ENCODE assay signal across 10 cellular contexts in the genomic region with DNA sequence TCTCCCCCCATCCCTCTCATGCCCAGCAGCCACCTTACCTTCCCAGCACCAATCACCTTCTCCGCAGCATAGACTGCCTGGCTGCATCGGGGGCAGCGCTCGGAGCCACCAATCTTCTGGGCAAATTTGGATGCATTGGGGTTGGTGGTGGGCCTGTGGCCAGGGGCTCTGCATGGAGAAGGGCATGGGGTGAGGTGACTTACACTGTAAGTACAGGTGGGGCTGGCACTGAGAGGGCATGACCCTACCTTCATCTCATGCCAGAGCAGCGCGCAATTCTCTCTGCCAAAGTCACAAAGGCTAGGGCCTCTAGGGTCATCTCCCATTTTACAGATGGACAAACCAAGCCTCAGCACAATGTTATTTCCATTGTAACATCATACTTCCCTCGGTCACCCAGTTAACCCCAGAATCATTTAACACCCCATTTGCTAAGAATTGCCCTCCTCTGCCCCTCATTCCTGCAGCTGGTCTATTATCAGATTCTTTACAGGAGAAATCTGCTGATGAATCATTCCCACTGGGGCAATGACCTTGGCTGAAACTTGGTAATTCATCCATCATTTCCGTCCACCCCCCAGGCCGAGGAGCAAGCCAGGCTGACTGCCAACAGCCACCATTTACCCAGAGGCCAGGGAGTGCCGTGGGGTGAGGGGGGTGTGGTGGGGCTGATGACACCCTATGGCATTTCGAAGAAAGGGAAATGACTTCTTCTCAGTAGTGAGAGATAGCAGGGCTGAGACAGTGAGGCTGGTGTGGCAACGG. TPM values are rescaled to one million over a fixed set of nuclear protein-coding genes. Genes with fewer than 3 reads are reported as not detected.
DNase-seq lines count a peak whose midpoint lies in the region; ATAC-seq and TF ChIP-seq lines count a peak whose summit lies in the region.
"Had no signal": no experiment of that assay in that cellular context is flagged by ENCODE, and none has a peak within 500 bp of the region (broad histone marks: within the 10 kb centered on the region; RNA-seq: fewer than 3 reads in every experiment).

No MANE protein-coding gene starts in this region.

- H3K4me1 Mint-ChIP-seq in chondrocyte (ENCODE audit: low read depth) = peaks cover 71% of the 10 kb centered on the region

- DNase-seq in MG63 (peak; percentile 97), chondrocyte (ENCODE audit: low spot score) (no peak), right lobe of liver (peak; percentile 77 to 90 (median 85)), upper lobe of right lung (peak; percentile 79), NCI-H187 (lab: John Stamatoyannopoulos, UW) (no peak)
- DNase-seq: activated naive CD4-positive, alpha-beta T cell treated with Interleukin-2 at 50 U/mL for 16 hours; NCI-H82 had no signal

- H3K27me3 Mint-ChIP-seq in chondrocyte (ENCODE audit: low read depth) = no peaks in the 10 kb centered on the region

- H3K27ac Mint-ChIP-seq in chondrocyte (ENCODE audit: unreplicated experiment) = peak overlapping the region; percentile 81

- H3K4me1 ChIP-seq in right lobe of liver = peaks cover 0 to 34% (median 5%) of the 10 kb centered on the region in 4 donors
- peaks cover 65% of the 10 kb centered on the region for H3K4me1 ChIP-seq in upper lobe of right lung

- no peak for TF ChIP-seq CTCF in chondrocyte (IDR thresholded peaks at IDR 0.05)
- TF ChIP-seq CTCF in right lobe of liver (IDR thresholded peaks at IDR 0.05) = no peak
- no peak for TF ChIP-seq CTCF in upper lobe of right lung (IDR thresholded peaks at IDR 0.05)

- H3K9me3 ChIP-seq in MG63 (no peaks in the 10 kb centered on the region), right lobe of liver (no peaks in the 10 kb centered on the region), upper lobe of right lung (no peaks in the 10 kb centered on the region)

- no peak overlapping the region for H3K4me3 Mint-ChIP-seq in chondrocyte (ENCODE audit: unreplicated experiment)

- H3K4me3 ChIP-seq in MG63 = no peak overlapping the region
- no peak overlapping the region for H3K4me3 ChIP-seq in right lobe of liver
- no peak overlapping the region for H3K4me3 ChIP-seq in upper lobe of right lung

- no peak for TF ChIP-seq POLR2A in right lobe of liver (IDR thresholded peaks at IDR 0.05)

- ATAC-seq in right lobe of liver (peak; percentile 65 to 91 (median 82)), upper lobe of right lung (peak; percentile 79), HG02678 (IDR thresholded peaks at IDR 0.05; ENCODE audit: unreplicated experiment) (no peak), HG03039 (IDR thresholded peaks at IDR 0.05; ENCODE audit: unreplicated experiment) (no peak), GM21360 (IDR thresholded peaks at IDR 0.05; ENCODE audit: unreplicated experiment) (no peak)

- no peaks in the 10 kb centered on the region for H3K36me3 Mint-ChIP-seq in chondrocyte (ENCODE audit: low read depth)

- H3K27me3 ChIP-seq in MG63 (no peaks in the 10 kb centered on the region), right lobe of liver (no peaks in the 10 kb centered on the region), upper lobe of right lung (no peaks in the 10 kb centered on the region)

- H3K36me3 ChIP-seq in MG63 (peaks cover 40% of the 10 kb centered on the region), right lobe of liver (peaks cover 0 to 52% (median 12%) of the 10 kb centered on the region in 4 donors), upper lobe of right lung (peaks cover 64% of the 10 kb centered on the region)

- 35% methylated on average over 10 of the region's 12 CpGs for WGBS in right lobe of liver (ENCODE audit: insufficient coverage, low coverage, low lambda C conversion rate, missing lambda C conversion rate)

- H3K9me3 Mint-ChIP-seq in chondrocyte (ENCODE audit: low read depth) = no peaks in the 10 kb centered on the region

- intact Hi-C loops in right lobe of liver (cut with DNase I) (no loop called here), upper lobe of right lung (cut with DNase I) (no loop called here)

- H3K27ac ChIP-seq in right lobe of liver = peak overlapping the region; percentile 22 to 53 (median 49)
- peak overlapping the region; percentile 51 for H3K27ac ChIP-seq in upper lobe of right lung

RNA-seq across cellular contexts. Expression of a gene that starts 17.9 kb away (rescaled TPM):
- total RNA-seq in MG63 (2014; rRNA removed; shearing (Covaris generic); ENCODE audit: low replicate concordance) = 108 and 190 TPM in 2 replicates
- total RNA-seq in chondrocyte (1.3 to 7.1 TPM (median 5.9 TPM) in 3 replicates), right lobe of liver (100 to 1,000 TPM in 2 of 6 experiments, 10 to 100 TPM in 4; 54.9 to 158 (median 87.0) TPM), upper lobe of right lung (280 TPM)

RNA-seq across cellular contexts. Expression of a gene that starts 20.0 kb away (rescaled TPM):
- total RNA-seq in MG63 (2014; rRNA removed; shearing (Covaris generic); ENCODE audit: low replicate concordance) = 51.7 and 72.2 TPM in 2 replicates
- total RNA-seq in chondrocyte (111 to 120 TPM (median 115 TPM) in 3 replicates), right lobe of liver (10 to 100 TPM in 1 of 6 experiments, 1 to 10 TPM in 5; 1.0 to 10.9 (median 2.7) TPM), upper lobe of right lung (90.0 TPM)

RNA-seq across cellular contexts. Expression of a gene that starts 49.9 kb away (rescaled TPM):
- total RNA-seq in MG63 (2014; rRNA removed; shearing (Covaris generic); ENCODE audit: low replicate concordance) = 17.7 and 22.9 TPM in 2 replicates
- 201 to 294 TPM (median 211 TPM) in 3 replicates for total RNA-seq in chondrocyte
- total RNA-seq in right lobe of liver = 1 to 10 TPM; 2.1 to 7.4 (median 3.7) TPM
- 34.1 TPM for total RNA-seq in upper lobe of right lung

Comparison
In these comparisons a context has a peak if more than half of its experiments do, and no peak if none do; other contexts are left out.
1. DNase-seq: peak in MG63 (single experiment), right lobe of liver (3 of 3) and upper lobe of right lung (single experiment); none in chondrocyte (single experiment) and NCI-H187 (0 of 2).
2. ATAC-seq: peak in right lobe of liver (4 of 4) and upper lobe of right lung (single experiment); none in HG02678 (single experiment), HG03039 (single experiment) and GM21360 (single experiment).